Comparison of ENCODE assay signal across 15 cellular contexts in the genomic region with DNA sequence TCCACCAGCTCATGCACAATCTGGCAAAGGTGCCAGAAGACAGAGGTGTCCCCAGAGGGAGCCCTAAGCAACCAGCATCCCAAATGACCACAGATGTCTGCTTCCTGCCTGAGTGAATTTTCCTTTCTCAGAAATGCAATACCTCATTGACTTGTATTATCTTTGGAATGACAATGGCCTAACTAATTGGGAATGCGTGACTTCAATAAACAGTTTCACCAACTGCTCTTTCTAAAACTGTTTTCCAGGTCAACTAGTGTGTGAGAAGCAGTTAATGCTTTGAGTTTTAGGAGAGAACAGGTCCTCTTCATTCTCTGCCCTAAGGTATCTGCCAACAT.
DNase-seq lines count a peak whose midpoint lies in the region; ATAC-seq and TF ChIP-seq lines count a peak whose summit lies in the region.
"Had no signal": no experiment of that assay in that cellular context is flagged by ENCODE, and none has a peak within 500 bp of the region (broad histone marks: within the 10 kb centered on the region; RNA-seq: fewer than 3 reads in every experiment).

No MANE protein-coding gene starts in this region.

- peak; percentile 28 for TF ChIP-seq CTCF in AG09319 (IDR thresholded peaks at IDR 0.05; ENCODE audit: low read depth, low read length)
- no peak for TF ChIP-seq CTCF in astrocyte of the spinal cord (IDR thresholded peaks at IDR 0.05; ENCODE audit: low read depth, low read length)
- no peak for TF ChIP-seq CTCF in OCI-LY7 (conservative IDR thresholded peaks at IDR 0.05; ENCODE audit: low read length)

- H3K9me2 ChIP-seq in OCI-LY7 (ENCODE audit: insufficient read depth, low read length) = no peaks in the 10 kb centered on the region

- no peak overlapping the region for H3K4ac ChIP-seq in mesenchymal stem cell (ENCODE audit: low read depth in 1 of 2, low read length in 2 of 2)

- H3K18ac ChIP-seq in mesenchymal stem cell (ENCODE audit: low read depth in 1 of 2, low read length in 2 of 2) = no peak overlapping the region

- no peak overlapping the region for H2AFZ ChIP-seq in mesenchymal stem cell (ENCODE audit: low read depth, low read length)
- H2AFZ ChIP-seq in OCI-LY7 (ENCODE audit: low read length) = no peak overlapping the region

- H3K27ac ChIP-seq in mesenchymal stem cell (ENCODE audit: low read length, poor library complexity, severe bottlenecking) (no peak overlapping the region), OCI-LY7 (ENCODE audit: low read depth, low read length, poor library complexity, severe bottlenecking) (no peak overlapping the region)
- H3K27ac ChIP-seq: SJSA1 had no signal

- no peaks in the 10 kb centered on the region for H3K79me1 ChIP-seq in mesenchymal stem cell (replicated peaks; ENCODE audit: low read length, poor library complexity, severe bottlenecking)

- H2AK5ac ChIP-seq in mesenchymal stem cell (ENCODE audit: low read length, severe bottlenecking) = no peak overlapping the region

- no peak overlapping the region for H3K23ac ChIP-seq in mesenchymal stem cell (ENCODE audit: low read length in 2 of 2)

- H3K4me1 ChIP-seq in mesenchymal stem cell (ENCODE audit: control insufficient read depth, insufficient read depth, low read depth, low read length) = peaks cover 5% of the 10 kb centered on the region
- no peaks in the 10 kb centered on the region for H3K4me1 ChIP-seq in OCI-LY7 (ENCODE audit: insufficient read depth, low read length, poor library complexity, severe bottlenecking)
- H3K4me1 ChIP-seq: SJSA1 had no signal

- 80% methylated on average over 1 of the region's 1 CpG for WGBS in mesenchymal stem cell

- in situ Hi-C loops in astrocyte of the spinal cord (cut with HindIII; ENCODE audit: low sequenced_read_pairs) = no loop called here

- no peak overlapping the region for H2BK12ac ChIP-seq in mesenchymal stem cell (ENCODE audit: low read length in 2 of 2)

- POLR2A ChIA-PET in OCI-LY7 (lab: Charles Lee) = no interaction called here

- no peak overlapping the region for H4K8ac ChIP-seq in mesenchymal stem cell (ENCODE audit: low read length)

- no peaks in the 10 kb centered on the region for H3K9me3 ChIP-seq in mesenchymal stem cell (ENCODE audit: control insufficient read depth, low read length)
- H3K9me3 ChIP-seq in OCI-LY7 (ENCODE audit: low read length) = no peaks in the 10 kb centered on the region
- H3K9me3 ChIP-seq: SJSA1 had no signal

- H4K20me1 ChIP-seq in OCI-LY7 (ENCODE audit: insufficient read depth, low read length) = no peaks in the 10 kb centered on the region

- H2BK15ac ChIP-seq in mesenchymal stem cell (ENCODE audit: low read depth, poor library complexity, severe bottlenecking) = no peak overlapping the region

- no TSS peak for BruUV-seq in OCI-LY7 (replicated peaks; lab: Mats Ljungman, UMichigan)

- H3K14ac ChIP-seq in mesenchymal stem cell (ENCODE audit: low read length in 2 of 2) = no peak overlapping the region

- H3K4me2 ChIP-seq in mesenchymal stem cell (ENCODE audit: low read length, poor library complexity, severe bottlenecking) (no peak overlapping the region), OCI-LY7 (ENCODE audit: low read length) (no peak overlapping the region)

- no peak overlapping the region for H4K91ac ChIP-seq in mesenchymal stem cell (ENCODE audit: low read length)

- no peak overlapping the region for H2BK5ac ChIP-seq in mesenchymal stem cell (ENCODE audit: low read depth, low read length, poor library complexity, severe bottlenecking)

- H3K27me3 ChIP-seq in mesenchymal stem cell (ENCODE audit: control insufficient read depth in 1 of 2, insufficient read depth in 1 of 2, low read length in 2 of 2) = peaks cover 0 to 10% of the 10 kb centered on the region in 2 experiments
- H3K27me3 ChIP-seq: SJSA1 had no signal

- intact Hi-C loops in OCI-LY7 (cut with micrococcal nuclease; ENCODE audit: unreplicated experiment) = no loop called here

- H3K79me2 ChIP-seq in OCI-LY7 (ENCODE audit: insufficient read depth, low read depth, low read length) = no peaks in the 10 kb centered on the region

- peak overlapping the region; percentile 90 for H3K9ac ChIP-seq in mesenchymal stem cell (ENCODE audit: low read length)

- DNase-seq in AG09319 (ENCODE audit: extremely low read depth, low read depth) (peak; percentile 73), H4 (ENCODE audit: low spot score) (peak; percentile 39), astrocyte of the spinal cord (ENCODE audit: low read depth, low spot score) (peak; percentile 62), mesenchymal stem cell (peak; percentile 30), OCI-LY7 (ENCODE audit: low spot score) (no peak), DMS79 (lab: John Stamatoyannopoulos, UW) (no peak), iPS-NIHi7 (ENCODE audit: extremely low spot score) (no peak)
- DNase-seq: activated CD8-positive, alpha-beta memory T cell treated with anti-CD3 and anti-CD28 coated beads, Interleukin-2, amount 50 U/mL, for 48 hours; C1 segment of cervical spinal cord; NCI-H1092 treated with DMSO at 0.1 percent for 48 hours; stimulated activated CD4-positive, alpha-beta T cell treated with anti-CD3 and anti-CD28 coated beads, Interleukin-4, amount 100 ng/mL, for 4 hours; stimulated activated naive B cell treated with anti-CD40 and anti-IgM and Interleukin-4, amounts not matched to agents 10 μg/mL and 1 μg/mL and 100 μg/mL, for 72 hours had no signal

- no peak for ATAC-seq in GM19023 (IDR thresholded peaks at IDR 0.05; ENCODE audit: unreplicated experiment)
- ATAC-seq: activated naive CD4-positive, alpha-beta T cell treated with anti-CD3 and anti-CD28 coated beads, Interleukin-2, amount 50 U/mL, for 72 hours; stimulated activated naive B cell treated with anti-CD40 and anti-IgM and Interleukin-4, amounts not matched to agents 10 μg/mL and 1 μg/mL and 100 μg/mL, for 72 hours had no signal

- H3K36me3 ChIP-seq in mesenchymal stem cell (ENCODE audit: control insufficient read depth in 1 of 2, insufficient read depth in 2 of 2, low read depth in 1 of 2, low read length in 2 of 2) = no peaks in the 10 kb centered on the region
- no peaks in the 10 kb centered on the region for H3K36me3 ChIP-seq in OCI-LY7 (ENCODE audit: insufficient read depth, low read length)
- H3K36me3 ChIP-seq: SJSA1 had no signal

- H2BK120ac ChIP-seq in mesenchymal stem cell (ENCODE audit: low read depth, low read length) = no peak overlapping the region

- CTCF ChIA-PET in OCI-LY7 (lab: Charles Lee; ENCODE audit: unreplicated experiment) = no interaction called here

- H3K4me3 ChIP-seq in astrocyte of the spinal cord (ENCODE audit: low read depth, low read length) (no peak overlapping the region), mesenchymal stem cell (ENCODE audit: insufficient read depth in 1 of 2, low read depth in 1 of 2, low read length in 2 of 2) (no peak overlapping the region), OCI-LY7 (ENCODE audit: low read depth, low read length, poor library complexity, severe bottlenecking) (no peak overlapping the region)
- H3K4me3 ChIP-seq: SJSA1 had no signal

Comparison
In these comparisons a context has a peak if more than half of its experiments do, and no peak if none do; other contexts are left out.
1. DNase-seq: peak in AG09319 (single experiment), H4 (single experiment), astrocyte of the spinal cord (single experiment) and mesenchymal stem cell (single experiment); none in OCI-LY7 (single experiment), DMS79 (single experiment) and iPS-NIHi7 (single experiment).